1 cellular context compared by ENCODE assay signal in the genomic region with DNA sequence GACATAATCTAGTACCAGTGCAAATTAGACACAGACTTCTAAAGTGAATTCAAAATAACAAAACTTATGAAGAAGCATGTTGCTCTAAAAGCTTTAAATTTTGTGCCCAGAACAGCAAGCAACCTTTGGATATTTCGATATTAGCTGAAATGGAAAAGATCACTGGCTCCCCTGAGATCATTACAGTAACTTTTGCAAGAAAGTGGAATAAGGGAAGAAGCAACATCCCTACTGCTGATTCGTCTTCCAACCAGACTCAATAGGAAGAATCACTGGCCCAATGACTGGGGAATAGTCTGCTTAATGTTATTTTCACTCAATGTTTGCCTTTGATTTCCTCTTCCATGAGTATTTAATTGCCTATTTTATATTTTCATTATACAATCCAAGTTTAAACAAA.
TF ChIP-seq lines count a peak whose summit lies in the region.

No MANE protein-coding gene starts in this region.

TF ChIP-seq in HEK293, 187 proteins besides CTCF, POLR2A, EP300 and RAD21 (continued from another document):
- peak; percentile 30; the same call in 1 of the 2 replicates for TF ChIP-seq ZNF366 (tag by site-specific recombination; conservative IDR thresholded peaks at IDR 0.05)
